ENCODE assay signal across 22 cellular contexts in genomic region chr3:79415351-79415750, GRCh38.
"Had no signal": no experiment of that assay in that cellular context is flagged by ENCODE, and none has a peak within 500 bp of the region (broad histone marks: within the 10 kb centered on the region; RNA-seq: fewer than 3 reads in every experiment).

No MANE protein-coding gene starts in this region.

- H3K27ac Mint-ChIP-seq: activated CD4-positive, alpha-beta memory T cell treated with anti-CD3 and anti-CD28 coated beads for 36 hours; activated naive CD8-positive, alpha-beta T cell treated with anti-CD3 and anti-CD28 coated beads for 36 hours; progenitor cell of endocrine pancreas; stimulated activated naive B cell treated with anti-CD40 and anti-IgM and Interleukin-4, amounts not matched to agents 10 μg/mL and 1 μg/mL and 100 μg/mL, for 72 hours had no signal

- H3K27ac ChIP-seq: body of pancreas, cardiac muscle cell, esophagus squamous epithelium, heart right ventricle, thoracic aorta, upper lobe of right lung had no signal

- H3K4me3 Mint-ChIP-seq: activated CD4-positive, alpha-beta memory T cell treated with anti-CD3 and anti-CD28 coated beads for 36 hours; activated naive CD8-positive, alpha-beta T cell treated with anti-CD3 and anti-CD28 coated beads for 36 hours; naive B cell; stimulated activated naive B cell treated with anti-CD40 and anti-IgM and Interleukin-4, amounts not matched to agents 10 μg/mL and 1 μg/mL and 100 μg/mL, for 72 hours had no signal

- H3K27me3 Mint-ChIP-seq: activated CD4-positive, alpha-beta memory T cell treated with anti-CD3 and anti-CD28 coated beads for 36 hours; activated naive CD8-positive, alpha-beta T cell treated with anti-CD3 and anti-CD28 coated beads for 36 hours; naive B cell; stimulated activated naive B cell treated with anti-CD40 and anti-IgM and Interleukin-4, amounts not matched to agents 10 μg/mL and 1 μg/mL and 100 μg/mL, for 72 hours had no signal

- ATAC-seq: stimulated activated naive B cell treated with anti-CD40 and anti-IgM and Interleukin-4, amounts not matched to agents 10 μg/mL and 1 μg/mL and 100 μg/mL, for 72 hours had no signal

- H3K4me1 ChIP-seq: body of pancreas, esophagus squamous epithelium, heart right ventricle, upper lobe of right lung had no signal

- DNase-seq: activated CD4-positive, alpha-beta memory T cell treated with anti-CD3 and anti-CD28 coated beads for 36 hours; activated CD4-positive, alpha-beta T cell treated with anti-CD3 and anti-CD28 coated beads for 48 hours; activated naive CD4-positive, alpha-beta T cell treated with Interleukin-2 at 50 U/mL for 16 hours; activated naive CD8-positive, alpha-beta T cell treated with anti-CD3 and anti-CD28 coated beads for 36 hours; activated T-cell treated with anti-CD3 and anti-CD28 coated beads, Interleukin-2, amount 50 U/mL, for 48 hours; amniotic stem cell; dermis blood vessel endothelial cell; effector CD8-positive, alpha-beta T cell; esophagus squamous epithelium; heart right ventricle; naive B cell; retina; stimulated activated CD4-positive, alpha-beta T cell treated with anti-CD3 and anti-CD28 coated beads, Interleukin-2, amount 100 ng/mL, for 48 hours; stimulated activated CD8-positive, alpha-beta memory T cell treated with anti-CD3 and anti-CD28 coated beads, Interleukin-4, amount 100 ng/mL, for 48 hours; stimulated activated naive B cell treated with anti-CD40 and anti-IgM and Interleukin-4, amounts not matched to agents 10 μg/mL and 1 μg/mL and 100 μg/mL, for 72 hours; upper lobe of right lung had no signal

- H3K9me3 ChIP-seq: body of pancreas, esophagus squamous epithelium, heart right ventricle, sigmoid colon, thoracic aorta, upper lobe of right lung had no signal

- H3K4me1 Mint-ChIP-seq: activated naive CD8-positive, alpha-beta T cell treated with anti-CD3 and anti-CD28 coated beads for 36 hours; naive B cell; stimulated activated naive B cell treated with anti-CD40 and anti-IgM and Interleukin-4, amounts not matched to agents 10 μg/mL and 1 μg/mL and 100 μg/mL, for 72 hours had no signal

- H3K27me3 ChIP-seq: body of pancreas, cardiac muscle cell, esophagus squamous epithelium, heart right ventricle, sigmoid colon, upper lobe of right lung had no signal

- H3K4me3 ChIP-seq: body of pancreas, cardiac muscle cell, esophagus squamous epithelium, heart right ventricle, lung, sigmoid colon, thoracic aorta, upper lobe of right lung had no signal

- H3K36me3 Mint-ChIP-seq: activated CD4-positive, alpha-beta memory T cell treated with anti-CD3 and anti-CD28 coated beads for 36 hours; activated naive CD8-positive, alpha-beta T cell treated with anti-CD3 and anti-CD28 coated beads for 36 hours; naive B cell; stimulated activated naive B cell treated with anti-CD40 and anti-IgM and Interleukin-4, amounts not matched to agents 10 μg/mL and 1 μg/mL and 100 μg/mL, for 72 hours had no signal

- H3K36me3 ChIP-seq: cardiac muscle cell, esophagus squamous epithelium, heart right ventricle, sigmoid colon, thoracic aorta, upper lobe of right lung had no signal
